9 cellular contexts compared by ENCODE assay signal in genomic region chr11:112613051-112613972, GRCh38.
DNase-seq lines count a peak whose midpoint lies in the region; ATAC-seq, FAIRE-seq and TF ChIP-seq lines count a peak whose summit lies in the region.
"Had no signal": no experiment of that assay in that cellular context is flagged by ENCODE, and none has a peak within 500 bp of the region (broad histone marks: within the 10 kb centered on the region; RNA-seq: fewer than 3 reads in every experiment).

No MANE protein-coding gene starts in this region.

- H3K79me2 ChIP-seq in PC-9 (ENCODE audit: low read depth): no peaks in the 10 kb centered on the region

- H3K4me3 ChIP-seq in PC-9: no peak overlapping the region
- no peak overlapping the region for H3K4me3 ChIP-seq in fibroblast of villous mesenchyme (ENCODE audit: low read depth, low read length)

- FAIRE-seq in urothelium cell line (lab: Jason Lieb, UNC): peak; percentile 84
- FAIRE-seq: GM19239 had no signal

- POLR2A ChIA-PET in PC-9 (lab: Charles Lee; ENCODE audit: unreplicated experiment): interaction anchor here (0.7 kb wide), 1 partner anchor 17 kb away, joined by 4 read pairs; no protein-coding TSS in a partner anchor
- POLR2A ChIA-PET in GM10248 (lab: Yijun Ruan, JAX): no interaction called here

- CTCF ChIA-PET in PC-9 (lab: Charles Lee): interaction anchor here (0.6 kb wide), 1 partner anchor 661 kb away, joined by 3 read pairs; no protein-coding TSS in a partner anchor
- CTCF ChIA-PET in GM10248 (lab: Yijun Ruan, JAX): no interaction called here

- peaks cover 12% of the 10 kb centered on the region; the same call in 1 of the 2 replicates for H3F3A ChIP-seq in PC-9 (ENCODE audit: insufficient read depth, low read depth)

- H3K4me2 ChIP-seq in PC-9: peak overlapping the region; percentile 38

- H2AFZ ChIP-seq in PC-9: 0 out of 2 replicates have a peak overlapping the region, but pooled peaks have one; percentile 30

- no peak for ATAC-seq in HG03378 (IDR thresholded peaks at IDR 0.05; ENCODE audit: unreplicated experiment)

- H3K9me2 ChIP-seq in PC-9 (ENCODE audit: insufficient read depth): no peaks in the 10 kb centered on the region

- intact Hi-C loops in PC-9 (cut with micrococcal nuclease; ENCODE audit: unreplicated experiment): no loop called here

- H3K36me3 ChIP-seq in PC-9 (ENCODE audit: low read depth): no peaks in the 10 kb centered on the region

- no peaks in the 10 kb centered on the region for H3K9me3 ChIP-seq in PC-9 (ENCODE audit: insufficient read depth, low read depth)

- H3K27ac ChIP-seq in PC-9: peak overlapping the region; percentile 88

- TF ChIP-seq CTCF in PC-9 (conservative IDR thresholded peaks at IDR 0.05) (no peak), fibroblast of villous mesenchyme (IDR thresholded peaks at IDR 0.05; ENCODE audit: insufficient read depth, low read depth, low read length) (no peak), GM10248 (IDR thresholded peaks at IDR 0.05; ENCODE audit: control extremely low read depth, extremely low read depth, low read depth, missing control alignments) (no peak)

- BruUV-seq in PC-9 (replicated peaks; lab: Mats Ljungman, UMichigan): no TSS peak

- DNase-seq in NCI-H2171 treated with DMSO at 0.1 percent for 48 hours (lab: John Stamatoyannopoulos, UW) (peak; percentile 30), NCI-H2171 (lab: John Stamatoyannopoulos, UW) (no peak), PC-9 (peak; percentile 55 to 86), fibroblast of villous mesenchyme (ENCODE audit: low read depth) (peak; percentile 4), urothelium cell line (ENCODE audit: low spot score) (peak; percentile 78), GM10248 (ENCODE audit: extremely low spot score) (no peak)
- DNase-seq in stimulated activated CD4-positive, alpha-beta T cell treated with anti-CD3 and anti-CD28 coated beads, Interleukin-4, amount 100 ng/mL, for 4 hours: no peak

- H3K4me1 ChIP-seq in PC-9 (replicated peaks; ENCODE audit: insufficient read depth): peaks cover 31% of the 10 kb centered on the region

- H3K27me3 ChIP-seq in PC-9 (ENCODE audit: insufficient read depth, low read depth): no peaks in the 10 kb centered on the region

- H4K20me1 ChIP-seq in PC-9 (ENCODE audit: insufficient read depth): no peaks in the 10 kb centered on the region

Comparison
In these comparisons a context has a peak if more than half of its experiments do, and no peak if none do; other contexts are left out.
1. DNase-seq: peak in NCI-H2171 treated with DMSO at 0.1 percent for 48 hours (single experiment), PC-9 (2 of 2), fibroblast of villous mesenchyme (single experiment) and urothelium cell line (single experiment); none in NCI-H2171 (single experiment), stimulated activated CD4-positive, alpha-beta T cell treated with anti-CD3 and anti-CD28 coated beads, Interleukin-4, amount 100 ng/mL, for 4 hours (0 of 2) and GM10248 (single experiment).